In the genomic region with DNA sequence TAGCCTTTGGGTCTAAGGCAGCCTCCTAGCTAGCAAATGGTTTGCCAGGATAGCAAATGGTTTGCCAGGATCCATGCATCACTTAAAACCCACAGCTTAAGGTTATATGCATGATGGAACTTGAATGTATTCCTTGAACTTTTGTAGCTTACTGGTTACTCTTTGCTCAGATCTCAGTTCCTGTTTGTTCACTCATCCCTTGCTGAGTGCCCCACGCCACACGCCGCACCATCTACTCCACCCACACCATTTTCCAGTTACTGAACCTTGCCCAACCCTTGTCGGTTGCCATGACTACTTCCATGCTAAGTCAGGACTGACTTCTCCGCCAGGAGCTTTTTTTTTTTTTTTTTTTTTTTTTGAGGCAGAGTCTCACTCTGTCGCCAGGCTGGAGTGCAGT, we compare ENCODE assay signal across 8 cellular contexts. TPM values are rescaled to one million over a fixed set of nuclear protein-coding genes. Genes with fewer than 3 reads are reported as not detected.
A peak's percentile ranks its signal among the peaks of the same experiment; 100 is the strongest.
DNase-seq lines count a peak whose midpoint lies in the region; ATAC-seq and FAIRE-seq lines count a peak whose summit lies in the region.

No MANE protein-coding gene starts in this region.

- intact Hi-C loops in activated T-helper 1 cell treated with anti-CD3 and anti-CD28 coated beads, Interleukin-12 subunit alpha, Interleukin-12 subunit beta, Interleukin-2, Interleukin-4 antibody, amounts not matched to agents 30 ng/mL and 10 ng/mL and 1 ng/mL, durations not matched to agents 14 hours and 24 hours and 36 hours (cut with micrococcal nuclease), result loop anchor here (5.0 to 10.0 kb wide), 2 partner anchors 232 to 384 kb away; no protein-coding TSS in a partner anchor

- H3K27ac ChIP-seq in small intestine (ENCODE audit: low read depth in 1 of 2, low read length in 1 of 2), result peak overlapping the region; percentile 59 to 76

- no peaks in the 10 kb centered on the region for H3K9me3 ChIP-seq in small intestine (ENCODE audit: control insufficient read depth, low read depth)

- no peak overlapping the region for H3K4me3 ChIP-seq in small intestine (ENCODE audit: low read depth in 1 of 2, low read length in 2 of 2)

- no peaks in the 10 kb centered on the region for H3K27me3 Mint-ChIP-seq in activated T-helper 1 cell treated with anti-CD3 and anti-CD28 coated beads, Interleukin-12 subunit alpha, Interleukin-12 subunit beta, Interleukin-2, Interleukin-4 antibody, amounts not matched to agents 30 ng/mL and 10 ng/mL and 1 ng/mL, durations not matched to agents 14 hours and 24 hours and 36 hours (ENCODE audit: insufficient read depth)

- H3K27me3 ChIP-seq in small intestine (ENCODE audit: control insufficient read depth in 2 of 2, insufficient read depth in 2 of 2, low read length in 2 of 2), result no peaks in the 10 kb centered on the region

- no peak overlapping the region for H3K4me3 Mint-ChIP-seq in activated T-helper 1 cell treated with anti-CD3 and anti-CD28 coated beads, Interleukin-12 subunit alpha, Interleukin-12 subunit beta, Interleukin-2, Interleukin-4 antibody, amounts not matched to agents 30 ng/mL and 10 ng/mL and 1 ng/mL, durations not matched to agents 14 hours and 24 hours and 36 hours

- no peaks in the 10 kb centered on the region for H3K36me3 Mint-ChIP-seq in activated T-helper 1 cell treated with anti-CD3 and anti-CD28 coated beads, Interleukin-12 subunit alpha, Interleukin-12 subunit beta, Interleukin-2, Interleukin-4 antibody, amounts not matched to agents 30 ng/mL and 10 ng/mL and 1 ng/mL, durations not matched to agents 14 hours and 24 hours and 36 hours (ENCODE audit: low read depth)

- DNase-seq in NCI-H2029 (lab: John Stamatoyannopoulos, UW) (peak; percentile 31), NCI-H2029 treated with DMSO at 0.1 percent for 48 hours (lab: John Stamatoyannopoulos, UW) (no peak), small intestine (peak; percentile 91), cerebellar nuclear complex (lab: John Stamatoyannopoulos, UW) (no peak), cortex of kidney (lab: John Stamatoyannopoulos, UW) (no peak)
- no peak for DNase-seq in activated T-helper 1 cell treated with anti-CD3 and anti-CD28 coated beads, Interleukin-12 subunit alpha, Interleukin-12 subunit beta, Interleukin-2, Interleukin-4 antibody, amounts not matched to agents 30 ng/mL and 10 ng/mL and 1 ng/mL, durations not matched to agents 14 hours and 24 hours and 36 hours (ENCODE audit: low spot score)

- WGBS in small intestine, 3 donors, result 10 to 29% (median 28%) methylated on average over 5 to 6 of the region's 6 CpGs

- FAIRE-seq in small intestine (lab: Jason Lieb, UNC), result no peak

- no peaks in the 10 kb centered on the region for H3K4me1 Mint-ChIP-seq in activated T-helper 1 cell treated with anti-CD3 and anti-CD28 coated beads, Interleukin-12 subunit alpha, Interleukin-12 subunit beta, Interleukin-2, Interleukin-4 antibody, amounts not matched to agents 30 ng/mL and 10 ng/mL and 1 ng/mL, durations not matched to agents 14 hours and 24 hours and 36 hours (ENCODE audit: low read depth)

- peak overlapping the region; percentile 62 for H3K27ac Mint-ChIP-seq in activated T-helper 1 cell treated with anti-CD3 and anti-CD28 coated beads, Interleukin-12 subunit alpha, Interleukin-12 subunit beta, Interleukin-2, Interleukin-4 antibody, amounts not matched to agents 30 ng/mL and 10 ng/mL and 1 ng/mL, durations not matched to agents 14 hours and 24 hours and 36 hours

- no peaks in the 10 kb centered on the region for H3K36me3 ChIP-seq in small intestine (ENCODE audit: control insufficient read depth in 2 of 2, insufficient read depth in 2 of 2, low read length in 2 of 2)

- ATAC-seq in GM21390 (IDR thresholded peaks at IDR 0.05; ENCODE audit: unreplicated experiment) (peak; percentile 85), HG03469 (IDR thresholded peaks at IDR 0.05; ENCODE audit: unreplicated experiment) (peak; percentile 92)

- no peaks in the 10 kb centered on the region for H3K9me3 Mint-ChIP-seq in activated T-helper 1 cell treated with anti-CD3 and anti-CD28 coated beads, Interleukin-12 subunit alpha, Interleukin-12 subunit beta, Interleukin-2, Interleukin-4 antibody, amounts not matched to agents 30 ng/mL and 10 ng/mL and 1 ng/mL, durations not matched to agents 14 hours and 24 hours and 36 hours

- no peaks in the 10 kb centered on the region for H3K4me1 ChIP-seq in small intestine (ENCODE audit: control insufficient read depth in 2 of 2, insufficient read depth in 1 of 2, low read depth in 1 of 2, low read length in 1 of 2)

RNA-seq across cellular contexts. Expression of a gene that starts 29.5 kb away (rescaled TPM):
- 35.0 and 39.1 TPM in 2 replicates for total RNA-seq in activated T-helper 1 cell treated with anti-CD3 and anti-CD28 coated beads, Interleukin-12 subunit alpha, Interleukin-12 subunit beta, Interleukin-2, Interleukin-4 antibody, amounts not matched to agents 30 ng/mL and 10 ng/mL and 1 ng/mL, durations not matched to agents 14 hours and 24 hours and 36 hours
- 10 to 100 TPM; 11.6 to 16.4 (median 12.2) TPM for polyA plus RNA-seq in small intestine

Comparison
In these comparisons a context has a peak if more than half of its experiments do, and no peak if none do; other contexts are left out.
1. DNase-seq: peak in NCI-H2029 (single experiment) and small intestine (single experiment); none in NCI-H2029 treated with DMSO at 0.1 percent for 48 hours (single experiment), activated T-helper 1 cell treated with anti-CD3 and anti-CD28 coated beads, Interleukin-12 subunit alpha, Interleukin-12 subunit beta, Interleukin-2, Interleukin-4 antibody, amounts not matched to agents 30 ng/mL and 10 ng/mL and 1 ng/mL, durations not matched to agents 14 hours and 24 hours and 36 hours (single experiment), cerebellar nuclear complex (0 of 2) and cortex of kidney (single experiment).